ENCODE assay signal across 8 cellular contexts in genomic region chr3:47266709-47267489, GRCh38. TPM values are rescaled to one million over a fixed set of nuclear protein-coding genes. Genes with fewer than 3 reads are reported as not detected.
DNase-seq lines count a peak whose midpoint lies in the region; TF ChIP-seq lines count a peak whose summit lies in the region.

No MANE protein-coding gene starts in this region.

- H3K36me3 Mint-ChIP-seq in progenitor cell of endocrine pancreas (ENCODE audit: insufficient read depth) (peaks cover 7% of the 10 kb centered on the region), type B pancreatic cell (no peaks in the 10 kb centered on the region)

- H3K9me3 Mint-ChIP-seq in progenitor cell of endocrine pancreas (ENCODE audit: low read depth) (no peaks in the 10 kb centered on the region), type B pancreatic cell (no peaks in the 10 kb centered on the region)

- no peak overlapping the region for H3K27ac Mint-ChIP-seq in progenitor cell of endocrine pancreas
- no peak overlapping the region for H3K27ac Mint-ChIP-seq in type B pancreatic cell

- TF ChIP-seq CTCF in progenitor cell of endocrine pancreas (IDR thresholded peaks at IDR 0.05; ENCODE audit: unreplicated experiment) (no peak), type B pancreatic cell (conservative IDR thresholded peaks at IDR 0.05) (no peak)

- H3K27me3 Mint-ChIP-seq in progenitor cell of endocrine pancreas, result no peaks in the 10 kb centered on the region
- no peaks in the 10 kb centered on the region for H3K27me3 Mint-ChIP-seq in type B pancreatic cell

- H3K4me1 Mint-ChIP-seq in progenitor cell of endocrine pancreas (ENCODE audit: low read depth) (no peaks in the 10 kb centered on the region), type B pancreatic cell (ENCODE audit: unreplicated experiment) (no peaks in the 10 kb centered on the region)

- no peak overlapping the region for H3K4me3 ChIP-seq in skeletal muscle cell (ENCODE audit: low read depth, low read length)

- H3K4me3 Mint-ChIP-seq in progenitor cell of endocrine pancreas (ENCODE audit: low read depth) (no peak overlapping the region), type B pancreatic cell (no peak overlapping the region)

- DNase-seq in NCI-H2029 (lab: John Stamatoyannopoulos, UW) (peak; percentile 21), NCI-H2029 treated with DMSO at 0.1 percent for 48 hours (lab: John Stamatoyannopoulos, UW) (no peak), M059J (ENCODE audit: low read depth) (peak; percentile 85), globus pallidus (ENCODE audit: low spot score) (peak; percentile 39), skeletal muscle cell (ENCODE audit: low read depth) (peak; percentile 85), progenitor cell of endocrine pancreas (ENCODE audit: low spot score, unreplicated experiment) (no peak), type B pancreatic cell (ENCODE audit: extremely low spot score, unreplicated experiment) (no peak)
- DNase-seq in activated CD8-positive, alpha-beta memory T cell treated with anti-CD3 and anti-CD28 coated beads, Interleukin-2, amount 50 U/mL, for 48 hours, result peak; percentile 67

RNA-seq across cellular contexts. Expression of gene KIF9, which starts 15.7 kb away (rescaled TPM):
- 3.1 and 5.7 TPM in 2 replicates for total RNA-seq in M059J (2014; rRNA removed; shearing (Covaris generic))
- total RNA-seq in progenitor cell of endocrine pancreas, result 14.2 and 16.9 TPM in 2 replicates
- total RNA-seq in type B pancreatic cell (ENCODE audit: low replicate concordance), result 13.7 and 14.8 TPM in 2 replicates

RNA-seq across cellular contexts. Expression of gene KLHL18, which starts 15.8 kb away (rescaled TPM):
- total RNA-seq in M059J (2014; rRNA removed; shearing (Covaris generic)), result 6.9 and 12.7 TPM in 2 replicates
- total RNA-seq in progenitor cell of endocrine pancreas, result 30.7 and 33.6 TPM in 2 replicates
- total RNA-seq in type B pancreatic cell (ENCODE audit: low replicate concordance), result 27.3 and 29.1 TPM in 2 replicates

Comparison
In these comparisons a context has a peak if more than half of its experiments do, and no peak if none do; other contexts are left out.
1. DNase-seq: peak in NCI-H2029 (single experiment), M059J (single experiment), activated CD8-positive, alpha-beta memory T cell treated with anti-CD3 and anti-CD28 coated beads, Interleukin-2, amount 50 U/mL, for 48 hours (single experiment), globus pallidus (single experiment) and skeletal muscle cell (single experiment); none in NCI-H2029 treated with DMSO at 0.1 percent for 48 hours (single experiment), progenitor cell of endocrine pancreas (single experiment) and type B pancreatic cell (single experiment).